ENCODE assay signal across 10 cellular contexts in the genomic region with DNA sequence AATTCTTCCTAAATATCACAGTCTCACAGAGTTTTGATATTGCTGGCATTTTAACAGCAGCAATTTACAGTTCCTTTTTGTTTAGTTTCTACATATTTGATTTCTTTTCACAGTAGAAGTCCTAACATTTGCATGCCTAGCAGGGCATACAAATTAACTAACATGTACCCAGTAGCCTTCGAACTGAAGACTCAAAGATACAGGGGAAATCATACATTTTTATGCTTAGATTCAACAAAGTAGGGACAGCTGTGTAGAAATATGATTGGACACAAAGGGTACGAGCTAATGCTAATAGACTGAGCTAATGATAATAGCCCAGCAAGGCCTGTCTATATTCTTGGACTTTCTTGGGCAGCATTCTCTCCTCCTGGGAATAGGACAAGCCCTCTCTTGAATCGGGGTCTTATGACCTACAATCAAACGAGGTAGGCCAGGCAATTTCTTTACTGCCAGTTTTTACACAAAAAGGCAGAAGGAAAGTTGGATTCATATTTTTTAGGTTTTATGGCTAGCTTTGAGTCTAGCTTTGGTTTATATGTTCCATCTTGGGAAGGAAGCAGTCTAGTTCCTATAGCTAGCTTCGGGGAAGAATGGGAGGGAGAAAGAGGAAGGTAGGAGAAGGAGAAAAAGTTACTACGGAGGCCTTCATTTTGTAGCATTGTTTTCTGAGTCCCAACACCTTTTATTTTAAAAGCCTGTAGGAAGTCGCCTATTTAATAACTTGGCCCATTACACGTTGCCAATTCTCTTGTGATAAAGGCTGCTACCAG.
DNase-seq lines count a peak whose midpoint lies in the region; ATAC-seq and TF ChIP-seq lines count a peak whose summit lies in the region.
"Had no signal": no experiment of that assay in that cellular context is flagged by ENCODE, and none has a peak within 500 bp of the region (broad histone marks: within the 10 kb centered on the region; RNA-seq: fewer than 3 reads in every experiment).

No MANE protein-coding gene starts in this region.

- peaks cover 31% of the 10 kb centered on the region for H3K4me1 ChIP-seq in CD8-positive, alpha-beta T cell (ENCODE audit: insufficient read depth, low read length)
- peaks cover 20 to 23% of the 10 kb centered on the region in 2 donors for H3K4me1 ChIP-seq in naive thymus-derived CD4-positive, alpha-beta T cell (ENCODE audit: control insufficient read depth in 2 of 2, insufficient read depth in 2 of 2, low read length in 2 of 2)

- ATAC-seq in CD8-positive, alpha-beta T cell: no peak
- ATAC-seq in activated T-helper 17 cell treated with anti-CD3 and anti-CD28 coated beads, Interleukin-2, amount 50 U/mL, for 72 hours (replicated peaks): no peak
- no peak for ATAC-seq in naive thymus-derived CD4-positive, alpha-beta T cell
- ATAC-seq: foreskin keratinocyte, mucosa of descending colon had no signal

- H3K27me3 Mint-ChIP-seq in CD8-positive, alpha-beta T cell (ENCODE audit: low read depth): no peaks in the 10 kb centered on the region
- no peaks in the 10 kb centered on the region for H3K27me3 Mint-ChIP-seq in activated T-helper 17 cell treated with anti-CD3 and anti-CD28 coated beads, Interleukin-2, amount 50 U/mL, for 72 hours
- H3K27me3 Mint-ChIP-seq in naive thymus-derived CD4-positive, alpha-beta T cell: peaks cover 0 to 13% (median 0%) of the 10 kb centered on the region in 5 donors

- no peak overlapping the region for H3K4me3 ChIP-seq in CD8-positive, alpha-beta T cell (ENCODE audit: low read depth, low read length)
- no peak overlapping the region for H3K4me3 ChIP-seq in HL-60 (replicated peaks; ENCODE audit: insufficient read depth, low read length)
- no peak overlapping the region for H3K4me3 ChIP-seq in naive thymus-derived CD4-positive, alpha-beta T cell (ENCODE audit: low read length)
- H3K4me3 ChIP-seq: mucosa of descending colon had no signal

- H3K36me3 Mint-ChIP-seq in CD8-positive, alpha-beta T cell: peaks cover 15% of the 10 kb centered on the region
- peaks cover 30% of the 10 kb centered on the region for H3K36me3 Mint-ChIP-seq in activated T-helper 17 cell treated with anti-CD3 and anti-CD28 coated beads, Interleukin-2, amount 50 U/mL, for 72 hours (ENCODE audit: low read depth)
- peaks cover 0 to 2% (median 0%) of the 10 kb centered on the region in 5 donors for H3K36me3 Mint-ChIP-seq in naive thymus-derived CD4-positive, alpha-beta T cell

- CTCF ChIA-PET in CD8-positive, alpha-beta T cell (lab: Charles Lee): interaction anchor here (1.1 to 1.4 kb wide), 2 partner anchors 13 to 27 kb away, joined by 4 to 5 read pairs; a partner anchor contains a TSS
- CTCF ChIA-PET in naive thymus-derived CD4-positive, alpha-beta T cell (lab: Charles Lee): interaction anchor here (1.3 kb wide), 1 partner anchor 15 kb away, joined by 5 read pairs; a partner anchor contains a TSS

- H3K9me3 ChIP-seq in CD8-positive, alpha-beta T cell (ENCODE audit: low read length): no peaks in the 10 kb centered on the region
- no peaks in the 10 kb centered on the region for H3K9me3 ChIP-seq in naive thymus-derived CD4-positive, alpha-beta T cell (ENCODE audit: control insufficient read depth in 2 of 3, low read length in 3 of 3)
- H3K9me3 ChIP-seq: mucosa of descending colon had no signal

- DNase-seq in CD8-positive, alpha-beta T cell: no peak
- DNase-seq in HL-60 (ENCODE audit: low read depth in 1 of 2, low spot score in 1 of 2) (no peak), substantia nigra (lab: John Stamatoyannopoulos, UW) (no peak), NCI-H128 (lab: John Stamatoyannopoulos, UW; ENCODE audit: unreplicated experiment) (no peak), NCI-H2171 treated with DMSO at 0.1 percent for 48 hours (lab: John Stamatoyannopoulos, UW) (no peak)
- DNase-seq in naive thymus-derived CD4-positive, alpha-beta T cell: no peak
- DNase-seq: foreskin keratinocyte, mucosa of descending colon, NCI-H1436 treated with DMSO at 0.1 percent for 48 hours had no signal

- intact Hi-C loops in CD8-positive, alpha-beta T cell (cut with DNase I, micrococcal nuclease): no loop called here
- intact Hi-C loops in naive thymus-derived CD4-positive, alpha-beta T cell (cut with micrococcal nuclease): no loop called here

- H3K4me3 Mint-ChIP-seq in CD8-positive, alpha-beta T cell: peak overlapping the region; percentile 50
- no peak overlapping the region for H3K4me3 Mint-ChIP-seq in activated T-helper 17 cell treated with anti-CD3 and anti-CD28 coated beads, Interleukin-2, amount 50 U/mL, for 72 hours
- peak overlapping the region; percentile 44 to 75 (median 58) for H3K4me3 Mint-ChIP-seq in naive thymus-derived CD4-positive, alpha-beta T cell

- no peaks in the 10 kb centered on the region for H3K9me3 Mint-ChIP-seq in CD8-positive, alpha-beta T cell
- no peaks in the 10 kb centered on the region for H3K9me3 Mint-ChIP-seq in activated T-helper 17 cell treated with anti-CD3 and anti-CD28 coated beads, Interleukin-2, amount 50 U/mL, for 72 hours
- peaks cover 0 to 15% (median 0%) of the 10 kb centered on the region in 11 donors for H3K9me3 Mint-ChIP-seq in naive thymus-derived CD4-positive, alpha-beta T cell

- H3K4me1 Mint-ChIP-seq in CD8-positive, alpha-beta T cell (ENCODE audit: low read depth): peaks cover 29% of the 10 kb centered on the region
- H3K4me1 Mint-ChIP-seq in activated T-helper 17 cell treated with anti-CD3 and anti-CD28 coated beads, Interleukin-2, amount 50 U/mL, for 72 hours: peaks cover 25% of the 10 kb centered on the region
- H3K4me1 Mint-ChIP-seq in naive thymus-derived CD4-positive, alpha-beta T cell: peaks cover 12 to 47% (median 29%) of the 10 kb centered on the region in 7 donors

- TF ChIP-seq CTCF in CD8-positive, alpha-beta T cell (IDR thresholded peaks at IDR 0.05): no peak
- no peak for TF ChIP-seq CTCF in HL-60 (IDR thresholded peaks at IDR 0.05; ENCODE audit: insufficient read depth, low read length)

- H3K36me3 ChIP-seq in CD8-positive, alpha-beta T cell (ENCODE audit: insufficient read depth, low read length): no peaks in the 10 kb centered on the region
- H3K36me3 ChIP-seq in naive thymus-derived CD4-positive, alpha-beta T cell (ENCODE audit: control insufficient read depth in 2 of 3, insufficient read depth in 3 of 3, low read length in 3 of 3): peaks cover 0 to 4% (median 0%) of the 10 kb centered on the region in 3 experiments

- no peak overlapping the region for H3K27ac ChIP-seq in CD8-positive, alpha-beta T cell (ENCODE audit: low read depth, low read length)
- peak overlapping the region; percentile 97 for H3K27ac ChIP-seq in HL-60 (replicated peaks)
- no peak overlapping the region for H3K27ac ChIP-seq in naive thymus-derived CD4-positive, alpha-beta T cell (ENCODE audit: low read depth, low read length)
- no peak overlapping the region for H3K27ac ChIP-seq in substantia nigra (ENCODE audit: low read depth, low read length, poor library complexity, severe bottlenecking)

- POLR2A ChIA-PET in CD8-positive, alpha-beta T cell (lab: Charles Lee): interaction anchor here (1.0 to 15.5 kb wide), 10 partner anchors 10 to 147 kb away, joined by 4 to 604 read pairs (median 54); a partner anchor contains a TSS
- POLR2A ChIA-PET in naive thymus-derived CD4-positive, alpha-beta T cell (lab: Charles Lee): interaction anchor here (0.9 to 43.4 kb wide), 15 partner anchors 3 to 1669 kb away, joined by 3 to 3606 read pairs (median 29); a partner anchor contains a TSS

- no peaks in the 10 kb centered on the region for H3K27me3 ChIP-seq in CD8-positive, alpha-beta T cell (ENCODE audit: insufficient read depth, low read length)
- no peaks in the 10 kb centered on the region for H3K27me3 ChIP-seq in HL-60 (ENCODE audit: insufficient read depth, poor library complexity, severe bottlenecking)
- H3K27me3 ChIP-seq in naive thymus-derived CD4-positive, alpha-beta T cell (ENCODE audit: control insufficient read depth in 2 of 2, insufficient read depth in 2 of 2, low read length in 2 of 2): no peaks in the 10 kb centered on the region
- H3K27me3 ChIP-seq: foreskin keratinocyte had no signal

- no peak overlapping the region for H3K27ac Mint-ChIP-seq in CD8-positive, alpha-beta T cell
- H3K27ac Mint-ChIP-seq in activated T-helper 17 cell treated with anti-CD3 and anti-CD28 coated beads, Interleukin-2, amount 50 U/mL, for 72 hours: peak overlapping the region; percentile 80
- peak overlapping the region in 7 of 9 donors; percentile 41 to 87 (median 84) for H3K27ac Mint-ChIP-seq in naive thymus-derived CD4-positive, alpha-beta T cell
